In the genomic region with DNA sequence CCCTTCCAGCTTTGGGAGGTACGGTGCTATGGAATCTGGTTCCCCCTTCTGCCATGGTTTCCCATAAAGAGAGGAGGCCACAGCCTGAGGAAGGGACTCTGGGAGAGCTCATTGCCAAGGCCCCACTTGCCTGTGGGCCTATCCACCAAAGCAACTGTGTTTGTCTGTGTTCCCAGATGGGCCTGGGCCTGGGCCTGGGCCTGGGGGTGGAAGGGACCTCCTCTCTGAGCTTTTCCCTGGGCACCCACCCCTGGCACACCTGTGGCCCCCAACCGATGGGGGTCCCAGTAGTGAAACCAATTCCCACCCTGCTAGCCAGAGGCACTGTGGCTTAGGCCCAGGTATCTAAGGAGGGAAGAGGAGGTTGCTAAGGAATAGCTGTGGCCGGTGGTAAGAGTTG, we compare ENCODE assay signal across 24 cellular contexts. TPM values are rescaled to one million over a fixed set of nuclear protein-coding genes. Genes with fewer than 3 reads are reported as not detected.
DNase-seq lines count a peak whose midpoint lies in the region; ATAC-seq and TF ChIP-seq lines count a peak whose summit lies in the region.
"Had no signal": no experiment of that assay in that cellular context is flagged by ENCODE, and none has a peak within 500 bp of the region (broad histone marks: within the 10 kb centered on the region; RNA-seq: fewer than 3 reads in every experiment).

No MANE protein-coding gene starts in this region.

- H3K4me1 Mint-ChIP-seq in T-helper 2 cell treated with Interferon-gamma antibody and Interleukin-4, amounts not matched to agents 5 μg/mL and 100 μg/mL, for 36 hours (ENCODE audit: low read depth), result peaks cover 48% of the 10 kb centered on the region
- H3K4me1 Mint-ChIP-seq in CD8-positive, alpha-beta T cell (ENCODE audit: low read depth), result peaks cover 74% of the 10 kb centered on the region
- H3K4me1 Mint-ChIP-seq in chondrocyte (ENCODE audit: low read depth), result peaks cover 5% of the 10 kb centered on the region
- peaks cover 48% of the 10 kb centered on the region for H3K4me1 Mint-ChIP-seq in nephron

- no peak for ATAC-seq in CD8-positive, alpha-beta T cell
- ATAC-seq in HG02678 (IDR thresholded peaks at IDR 0.05; ENCODE audit: unreplicated experiment), result no peak

- peaks cover 72% of the 10 kb centered on the region for H3K4me1 ChIP-seq in CD8-positive, alpha-beta T cell (ENCODE audit: insufficient read depth, low read length)
- H3K4me1 ChIP-seq: prostate gland, uterus had no signal

- TF ChIP-seq CTCF in CD8-positive, alpha-beta T cell (IDR thresholded peaks at IDR 0.05), result no peak
- TF ChIP-seq CTCF in chondrocyte (IDR thresholded peaks at IDR 0.05) (no peak), nephron (IDR thresholded peaks at IDR 0.05; ENCODE audit: unreplicated experiment in 3 of 3) (no peak)

- H3K4me3 ChIP-seq in CD8-positive, alpha-beta T cell (ENCODE audit: low read depth, low read length), result no peak overlapping the region
- H3K4me3 ChIP-seq: HAP-1, MG63, prostate gland, SJCRH30, uterus had no signal

- no peaks in the 10 kb centered on the region for H3K27me3 Mint-ChIP-seq in T-helper 2 cell treated with Interferon-gamma antibody and Interleukin-4, amounts not matched to agents 5 μg/mL and 100 μg/mL, for 36 hours (ENCODE audit: low read depth)
- H3K27me3 Mint-ChIP-seq in CD8-positive, alpha-beta T cell (ENCODE audit: low read depth), result no peaks in the 10 kb centered on the region
- H3K27me3 Mint-ChIP-seq in chondrocyte (ENCODE audit: low read depth) (peaks cover 2% of the 10 kb centered on the region), nephron (ENCODE audit: low read depth) (peaks cover 13% of the 10 kb centered on the region)
- H3K27me3 Mint-ChIP-seq: activated naive CD4-positive, alpha-beta T cell treated with anti-CD3 and anti-CD28 coated beads, Interleukin-2, amount 50 U/mL, for 24 hours; B cell had no signal

- no peaks in the 10 kb centered on the region for H3K36me3 Mint-ChIP-seq in T-helper 2 cell treated with Interferon-gamma antibody and Interleukin-4, amounts not matched to agents 5 μg/mL and 100 μg/mL, for 36 hours (ENCODE audit: low read depth)
- no peaks in the 10 kb centered on the region for H3K36me3 Mint-ChIP-seq in CD8-positive, alpha-beta T cell
- no peaks in the 10 kb centered on the region for H3K36me3 Mint-ChIP-seq in chondrocyte (ENCODE audit: low read depth)
- H3K36me3 Mint-ChIP-seq in nephron (ENCODE audit: low read depth), result no peaks in the 10 kb centered on the region
- H3K36me3 Mint-ChIP-seq: activated naive CD4-positive, alpha-beta T cell treated with anti-CD3 and anti-CD28 coated beads, Interleukin-2, amount 50 U/mL, for 24 hours; brain had no signal

- H3K9me3 ChIP-seq in CD8-positive, alpha-beta T cell (ENCODE audit: low read length), result no peaks in the 10 kb centered on the region
- H3K9me3 ChIP-seq: HAP-1, MG63, prostate gland, SJCRH30, uterus had no signal

- DNase-seq in T-helper 2 cell treated with Interferon-gamma antibody and Interleukin-4, amounts not matched to agents 5 μg/mL and 100 μg/mL, for 36 hours (ENCODE audit: low spot score), result no peak
- no peak for DNase-seq in T-helper 2 cell
- no peak for DNase-seq in CD8-positive, alpha-beta T cell
- DNase-seq in chondrocyte (ENCODE audit: low spot score), result peak; percentile 53
- DNase-seq in globus pallidus (ENCODE audit: low spot score), result no peak
- no peak for DNase-seq in NCI-H146 treated with DMSO at 0.1 percent for 48 hours (lab: John Stamatoyannopoulos, UW; ENCODE audit: unreplicated experiment)
- DNase-seq: 8988T; hypothalamus; mammary epithelial cell; MG63; NCI-H1436 treated with DMSO at 0.1 percent for 48 hours; SJCRH30; small intestine; stimulated activated CD4-positive, alpha-beta T cell treated with anti-CD3 and anti-CD28 coated beads, Interleukin-4, amount 100 ng/mL, for 1 hour had no signal

- intact Hi-C loops in CD8-positive, alpha-beta T cell (cut with DNase I, micrococcal nuclease), result no loop called here

- POLR2A ChIA-PET in CD8-positive, alpha-beta T cell (lab: Charles Lee), result interaction anchor here (8.5 kb wide), 1 partner anchor 13 kb away, joined by 83 read pairs; no protein-coding TSS in a partner anchor

- no peaks in the 10 kb centered on the region for H3K9me3 Mint-ChIP-seq in T-helper 2 cell treated with Interferon-gamma antibody and Interleukin-4, amounts not matched to agents 5 μg/mL and 100 μg/mL, for 36 hours
- no peaks in the 10 kb centered on the region for H3K9me3 Mint-ChIP-seq in CD8-positive, alpha-beta T cell
- H3K9me3 Mint-ChIP-seq in chondrocyte (ENCODE audit: low read depth), result no peaks in the 10 kb centered on the region
- H3K9me3 Mint-ChIP-seq in nephron, result no peaks in the 10 kb centered on the region
- H3K9me3 Mint-ChIP-seq: activated naive CD4-positive, alpha-beta T cell treated with anti-CD3 and anti-CD28 coated beads, Interleukin-2, amount 50 U/mL, for 24 hours; brain had no signal

- no peak overlapping the region for H3K27ac ChIP-seq in CD8-positive, alpha-beta T cell (ENCODE audit: low read depth, low read length)
- H3K27ac ChIP-seq: prostate gland, uterus had no signal

- CTCF ChIA-PET in CD8-positive, alpha-beta T cell (lab: Charles Lee), result interaction anchor here (1.0 to 22.6 kb wide), 6 partner anchors 9 to 33 kb away, joined by 3 to 775 read pairs (median 5); a partner anchor contains a TSS

- no peaks in the 10 kb centered on the region for H3K36me3 ChIP-seq in CD8-positive, alpha-beta T cell (ENCODE audit: insufficient read depth, low read length)
- H3K36me3 ChIP-seq: HAP-1, MG63, prostate gland, SJCRH30, uterus had no signal

- peak overlapping the region; percentile 51 for H3K27ac Mint-ChIP-seq in T-helper 2 cell treated with Interferon-gamma antibody and Interleukin-4, amounts not matched to agents 5 μg/mL and 100 μg/mL, for 36 hours
- peak overlapping the region; percentile 94 for H3K27ac Mint-ChIP-seq in CD8-positive, alpha-beta T cell
- H3K27ac Mint-ChIP-seq in chondrocyte (ENCODE audit: unreplicated experiment), result no peak overlapping the region
- H3K27ac Mint-ChIP-seq in nephron, result peak overlapping the region in 2 of 3 experiments; percentile 31 to 60

- H3K27me3 ChIP-seq in CD8-positive, alpha-beta T cell (ENCODE audit: insufficient read depth, low read length), result no peaks in the 10 kb centered on the region
- H3K27me3 ChIP-seq: MG63, SJCRH30, uterus had no signal

- no peak overlapping the region for H3K4me3 Mint-ChIP-seq in T-helper 2 cell treated with Interferon-gamma antibody and Interleukin-4, amounts not matched to agents 5 μg/mL and 100 μg/mL, for 36 hours
- H3K4me3 Mint-ChIP-seq in CD8-positive, alpha-beta T cell, result no peak overlapping the region
- H3K4me3 Mint-ChIP-seq in chondrocyte (ENCODE audit: unreplicated experiment) (no peak overlapping the region), nephron (no peak overlapping the region)
- H3K4me3 Mint-ChIP-seq: brain had no signal

RNA-seq across cellular contexts. Expression of a gene that starts 4.8 kb away (rescaled TPM):
- total RNA-seq in CD8-positive, alpha-beta T cell, result 1,000 to 10,000 TPM; 1,304 to 1,350 TPM
- 0.31 to 1.3 TPM (median 1.1 TPM) in 3 replicates for total RNA-seq in chondrocyte

RNA-seq across cellular contexts. Expression of a gene that starts 11.7 kb away (rescaled TPM):
- total RNA-seq in CD8-positive, alpha-beta T cell, result 10 to 100 TPM; 16.6 to 17.5 TPM
- not detected in 3 replicates for total RNA-seq in chondrocyte
- total RNA-seq: fibroblast of villous mesenchyme, kidney epithelial cell, SJCRH30, uterus had no signal

RNA-seq across cellular contexts. Expression of a gene that starts 33.6 kb away (rescaled TPM):
- 1 to 10 TPM; 2.0 TPM for total RNA-seq in CD8-positive, alpha-beta T cell
- total RNA-seq in chondrocyte, result 0.07 TPM in 1 of 3 replicates, not detected in the others
- total RNA-seq: fibroblast of villous mesenchyme, SJCRH30 had no signal

RNA-seq across cellular contexts. Expression of a gene that starts 58.6 kb away (rescaled TPM):
- total RNA-seq in CD8-positive, alpha-beta T cell, result 10 to 100 TPM; 75.3 to 85.1 TPM
- total RNA-seq in chondrocyte, result 61.0 to 81.8 TPM (median 66.1 TPM) in 3 replicates

Comparison
In these comparisons a context has a peak if more than half of its experiments do, and no peak if none do; other contexts are left out.
1. RNA of a gene that starts 4.8 kb away (total RNA-seq): 1,304 to 1,350 TPM in CD8-positive, alpha-beta T cell; 0.31 to 1.3 TPM in chondrocyte; every median in the first group is over 100 times any median in the second.
2. RNA of a gene that starts 11.7 kb away (total RNA-seq): 16.6 to 17.5 TPM in CD8-positive, alpha-beta T cell; not detected in chondrocyte; every median in the first group is over 10 times any median in the second.